Comparison of ENCODE assay signal across 18 cellular contexts in the genomic region with DNA sequence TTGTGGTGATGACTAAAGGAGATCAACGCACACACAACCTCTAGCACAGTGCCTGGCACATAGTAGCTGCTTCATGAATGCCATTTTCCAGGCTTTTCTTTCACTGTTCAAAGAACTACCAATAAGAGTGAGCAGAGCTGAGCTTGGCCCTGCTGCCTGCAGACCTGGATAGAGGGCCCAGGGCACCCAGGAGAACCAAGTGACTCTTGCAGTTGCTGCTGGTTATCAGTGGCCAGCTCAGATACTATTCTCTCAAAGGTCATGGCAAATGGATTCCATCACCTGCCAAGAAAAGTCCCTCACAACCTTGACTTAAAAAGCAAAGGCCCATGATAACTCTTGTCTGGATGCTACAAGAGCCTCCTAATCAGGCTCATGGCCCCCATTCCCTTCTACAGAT. TPM values are rescaled to one million over a fixed set of nuclear protein-coding genes. Genes with fewer than 3 reads are reported as not detected.
A peak's percentile ranks its signal among the peaks of the same experiment; 100 is the strongest.
DNase-seq lines count a peak whose midpoint lies in the region; ATAC-seq and TF ChIP-seq lines count a peak whose summit lies in the region.
"Had no signal": no experiment of that assay in that cellular context is flagged by ENCODE, and none has a peak within 500 bp of the region (broad histone marks: within the 10 kb centered on the region; RNA-seq: fewer than 3 reads in every experiment).

No MANE protein-coding gene starts in this region.

- 56% methylated on average over 1 of the region's 1 CpG for WGBS in HUES64

- H3K9ac ChIP-seq in HUES64 (ENCODE audit: low read depth, low read length) (no peak overlapping the region), iPS-18a (ENCODE audit: low read length) (no peak overlapping the region)

- H3K27me3 Mint-ChIP-seq in activated T-helper 17 cell treated with anti-CD3 and anti-CD28 coated beads, Interleukin-2, amount 50 U/mL, for 72 hours, result peaks cover 37% of the 10 kb centered on the region

- no peak overlapping the region for H3K4me3 Mint-ChIP-seq in activated T-helper 17 cell treated with anti-CD3 and anti-CD28 coated beads, Interleukin-2, amount 50 U/mL, for 72 hours
- H3K4me3 Mint-ChIP-seq: CD8-positive, alpha-beta memory T cell; HFFc6 had no signal

- no TSS peak for BruUV-seq in OCI-LY7 (replicated peaks; lab: Mats Ljungman, UMichigan)

- no peak overlapping the region for H3K27ac Mint-ChIP-seq in activated T-helper 17 cell treated with anti-CD3 and anti-CD28 coated beads, Interleukin-2, amount 50 U/mL, for 72 hours
- H3K27ac Mint-ChIP-seq: CD8-positive, alpha-beta memory T cell; HFFc6 had no signal

- no peak overlapping the region for H2AFZ ChIP-seq in OCI-LY7 (ENCODE audit: low read length)

- POLR2A ChIA-PET in OCI-LY7 (lab: Charles Lee), result interaction anchor here (1.5 kb wide), 1 partner anchor 10 kb away, joined by 3 read pairs; no protein-coding TSS in a partner anchor

- H3K9me3 ChIP-seq in HUES64 (ENCODE audit: insufficient read depth, low read depth, low read length), result no peaks in the 10 kb centered on the region
- no peaks in the 10 kb centered on the region for H3K9me3 ChIP-seq in iPS-18a (ENCODE audit: control insufficient read depth, low read depth, low read length)
- H3K9me3 ChIP-seq in OCI-LY7 (ENCODE audit: low read length), result no peaks in the 10 kb centered on the region

- H3K36me3 ChIP-seq in HUES64 (ENCODE audit: insufficient read depth, low read length) (peaks cover 44% of the 10 kb centered on the region), iPS-18a (ENCODE audit: control insufficient read depth, low read depth, low read length) (peaks cover 26% of the 10 kb centered on the region), OCI-LY7 (ENCODE audit: insufficient read depth, low read length) (no peaks in the 10 kb centered on the region)

- no peaks in the 10 kb centered on the region for H4K20me1 ChIP-seq in OCI-LY7 (ENCODE audit: insufficient read depth, low read length)

- TF ChIP-seq CTCF in OCI-LY7 (conservative IDR thresholded peaks at IDR 0.05; ENCODE audit: low read length), result no peak

- H3K27ac ChIP-seq in HUES64 (ENCODE audit: low read depth, low read length) (peak overlapping the region; percentile 92), cingulate gyrus (ENCODE audit: low read depth, low read length) (peak overlapping the region; percentile 50), iPS-18a (ENCODE audit: low read length) (peak overlapping the region; percentile 49), substantia nigra (ENCODE audit: low read depth, low read length, poor library complexity, severe bottlenecking) (peak overlapping the region; percentile 5), OCI-LY7 (ENCODE audit: low read depth, low read length, poor library complexity, severe bottlenecking) (no peak overlapping the region)

- H3K9me2 ChIP-seq in OCI-LY7 (ENCODE audit: insufficient read depth, low read length), result no peaks in the 10 kb centered on the region; the same call in 1 of the 2 replicates

- H3K4me1 Mint-ChIP-seq in activated T-helper 17 cell treated with anti-CD3 and anti-CD28 coated beads, Interleukin-2, amount 50 U/mL, for 72 hours, result no peaks in the 10 kb centered on the region
- H3K4me1 Mint-ChIP-seq: CD8-positive, alpha-beta memory T cell had no signal

- intact Hi-C loops in OCI-LY7 (cut with micrococcal nuclease; ENCODE audit: unreplicated experiment), result no loop called here

- no peak overlapping the region for H3K4me2 ChIP-seq in OCI-LY7 (ENCODE audit: low read length)

- no peaks in the 10 kb centered on the region for H3K9me3 Mint-ChIP-seq in activated T-helper 17 cell treated with anti-CD3 and anti-CD28 coated beads, Interleukin-2, amount 50 U/mL, for 72 hours
- H3K9me3 Mint-ChIP-seq: HFFc6 had no signal

- DNase-seq in substantia nigra (lab: John Stamatoyannopoulos, UW) (no peak), OCI-LY7 (ENCODE audit: low spot score) (no peak)
- DNase-seq: ACHN; C1 segment of cervical spinal cord; CD8-positive, alpha-beta memory T cell; HFFc6; NCI-H1105; NCI-H1694; NCI-H748 treated with DMSO at 0.1 percent for 48 hours; SIG-M5 had no signal

- H3K4me1 ChIP-seq in HUES64 (ENCODE audit: insufficient read depth, low read length) (peaks cover 75% of the 10 kb centered on the region), iPS-18a (ENCODE audit: control insufficient read depth, low read depth, low read length) (peaks cover 79% of the 10 kb centered on the region), OCI-LY7 (ENCODE audit: insufficient read depth, low read length, poor library complexity, severe bottlenecking) (peaks cover under 1% of the 10 kb centered on the region)

- no peaks in the 10 kb centered on the region for H3K79me2 ChIP-seq in OCI-LY7 (ENCODE audit: insufficient read depth, low read depth, low read length)

- H3K36me3 Mint-ChIP-seq in activated T-helper 17 cell treated with anti-CD3 and anti-CD28 coated beads, Interleukin-2, amount 50 U/mL, for 72 hours (ENCODE audit: low read depth), result no peaks in the 10 kb centered on the region
- H3K36me3 Mint-ChIP-seq: CD8-positive, alpha-beta memory T cell had no signal

- CTCF ChIA-PET in OCI-LY7 (lab: Charles Lee; ENCODE audit: unreplicated experiment), result no interaction called here

- H3K27me3 ChIP-seq in HUES64 (ENCODE audit: insufficient read depth, low read length) (no peaks in the 10 kb centered on the region), iPS-18a (ENCODE audit: control insufficient read depth, insufficient read depth, low read length) (no peaks in the 10 kb centered on the region)

- H3K4me3 ChIP-seq in HUES64 (ENCODE audit: low read length) (no peak overlapping the region), iPS-18a (ENCODE audit: low read length) (no peak overlapping the region), OCI-LY7 (ENCODE audit: low read depth, low read length, poor library complexity, severe bottlenecking) (no peak overlapping the region)
- H3K4me3 ChIP-seq: K562 had no signal

- ATAC-seq in GM18519 (IDR thresholded peaks at IDR 0.05; ENCODE audit: low FRiP score, unreplicated experiment), result no peak
- ATAC-seq in HG03045 (IDR thresholded peaks at IDR 0.05; ENCODE audit: unreplicated experiment), result no peak
- no peak for ATAC-seq in activated T-helper 17 cell treated with anti-CD3 and anti-CD28 coated beads, Interleukin-2, amount 50 U/mL, for 72 hours (replicated peaks)
- ATAC-seq: K562, SK-N-SH treated with all-trans-retinoic acid at 6 μM for 48 hours had no signal

RNA-seq across cellular contexts. Expression of gene PLPP3, which starts 41.7 kb away (rescaled TPM):
- 21.5 TPM for polyA plus RNA-seq in HUES64 (2013, experiment 1 of 2)
- 23.1 TPM for polyA plus RNA-seq in HUES64 (2013, experiment 2 of 2)
- not detected for total RNA-seq in activated T-helper 17 cell treated with anti-CD3 and anti-CD28 coated beads, Interleukin-2, amount 50 U/mL, for 72 hours
- 0.92 and 1.4 TPM in 2 replicates for total RNA-seq in OCI-LY7 (2014; rRNA removed; shearing (Covaris generic))
- total RNA-seq in OCI-LY7 (2022), result 1.7 and 2.4 TPM in 2 replicates
- polyA plus RNA-seq: CD8-positive, alpha-beta memory T cell had no signal
